Comparison of ENCODE assay signal across 15 cellular contexts in genomic region chr17:74825003-74825627, GRCh38. TPM values are rescaled to one million over a fixed set of nuclear protein-coding genes. Genes with fewer than 3 reads are reported as not detected.
"Had no signal": no experiment of that assay in that cellular context is flagged by ENCODE, and none has a peak within 500 bp of the region (broad histone marks: within the 10 kb centered on the region; RNA-seq: fewer than 3 reads in every experiment).

No MANE protein-coding gene starts in this region.

- ATAC-seq: activated CD8-positive, alpha-beta T cell treated with anti-CD3 and anti-CD28 coated beads, Interleukin-2, amount 10 ng/mL, durations not matched to agents 7 days and 5 days; natural killer cell; psoas muscle; WTC11 had no signal

- H3K9me3 Mint-ChIP-seq: activated naive CD4-positive, alpha-beta T cell treated with anti-CD3 and anti-CD28 coated beads for 36 hours; dendritic cell treated with granulocyte-macrophage colony-stimulating factor and Interleukin-4, amounts not matched to agents 40 ng/mL and 50 ng/mL, for 4 days; memory B cell; natural killer cell; WTC11 had no signal

- H3K4me1 Mint-ChIP-seq: memory B cell, natural killer cell, WTC11 had no signal

- H3K4me3 Mint-ChIP-seq: activated CD8-positive, alpha-beta T cell treated with anti-CD3 and anti-CD28 coated beads, Interleukin-2, amount 10 ng/mL, durations not matched to agents 7 days and 5 days; activated naive CD4-positive, alpha-beta T cell treated with anti-CD3 and anti-CD28 coated beads for 36 hours; dendritic cell treated with granulocyte-macrophage colony-stimulating factor and Interleukin-4, amounts not matched to agents 40 ng/mL and 50 ng/mL, for 4 days; memory B cell; natural killer cell; WTC11 had no signal

- H3K4me3 ChIP-seq: esophagus muscularis mucosa, psoas muscle, sigmoid colon, upper lobe of left lung had no signal

- H3K4me1 ChIP-seq: psoas muscle had no signal

- H3K9me3 ChIP-seq: esophagus muscularis mucosa, psoas muscle, sigmoid colon, upper lobe of left lung had no signal

- H3K36me3 Mint-ChIP-seq: natural killer cell, WTC11 had no signal

- H3K27ac Mint-ChIP-seq: activated CD8-positive, alpha-beta T cell treated with anti-CD3 and anti-CD28 coated beads, Interleukin-2, amount 10 ng/mL, durations not matched to agents 7 days and 5 days; activated naive CD4-positive, alpha-beta T cell treated with anti-CD3 and anti-CD28 coated beads for 36 hours; dendritic cell treated with granulocyte-macrophage colony-stimulating factor and Interleukin-4, amounts not matched to agents 40 ng/mL and 50 ng/mL, for 4 days; memory B cell; natural killer cell; WTC11 had no signal

- DNase-seq: activated CD4-positive, alpha-beta T cell treated with anti-CD3 and anti-CD28 coated beads for 48 hours; activated CD8-positive, alpha-beta memory T cell treated with anti-CD3 and anti-CD28 coated beads, Interleukin-2, amount 50 U/mL, for 48 hours; activated CD8-positive, alpha-beta T cell treated with anti-CD3 and anti-CD28 coated beads, Interleukin-2, amount 10 ng/mL, durations not matched to agents 7 days and 5 days; activated naive CD4-positive, alpha-beta T cell treated with anti-CD3 and anti-CD28 coated beads for 36 hours; central memory CD4-positive, alpha-beta T cell; natural killer cell; psoas muscle; sigmoid colon; stimulated activated CD4-positive, alpha-beta T cell treated with anti-CD3 and anti-CD28 coated beads, Interleukin-2, amount 100 ng/mL, for 24 hours; stimulated activated naive CD4-positive, alpha-beta T cell; upper lobe of left lung had no signal

- H3K27me3 ChIP-seq: esophagus muscularis mucosa, sigmoid colon, upper lobe of left lung had no signal

- H3K27me3 Mint-ChIP-seq: dendritic cell treated with granulocyte-macrophage colony-stimulating factor and Interleukin-4, amounts not matched to agents 40 ng/mL and 50 ng/mL, for 4 days; memory B cell had no signal

- H3K27ac ChIP-seq: esophagus muscularis mucosa, psoas muscle, sigmoid colon, upper lobe of left lung had no signal

RNA-seq across cellular contexts. Expression of gene GRIN2C, which starts 34.6 kb away (rescaled TPM):
- total RNA-seq: natural killer cell had no signal
